Comparison of ENCODE assay signal across 21 cellular contexts in the genomic region with DNA sequence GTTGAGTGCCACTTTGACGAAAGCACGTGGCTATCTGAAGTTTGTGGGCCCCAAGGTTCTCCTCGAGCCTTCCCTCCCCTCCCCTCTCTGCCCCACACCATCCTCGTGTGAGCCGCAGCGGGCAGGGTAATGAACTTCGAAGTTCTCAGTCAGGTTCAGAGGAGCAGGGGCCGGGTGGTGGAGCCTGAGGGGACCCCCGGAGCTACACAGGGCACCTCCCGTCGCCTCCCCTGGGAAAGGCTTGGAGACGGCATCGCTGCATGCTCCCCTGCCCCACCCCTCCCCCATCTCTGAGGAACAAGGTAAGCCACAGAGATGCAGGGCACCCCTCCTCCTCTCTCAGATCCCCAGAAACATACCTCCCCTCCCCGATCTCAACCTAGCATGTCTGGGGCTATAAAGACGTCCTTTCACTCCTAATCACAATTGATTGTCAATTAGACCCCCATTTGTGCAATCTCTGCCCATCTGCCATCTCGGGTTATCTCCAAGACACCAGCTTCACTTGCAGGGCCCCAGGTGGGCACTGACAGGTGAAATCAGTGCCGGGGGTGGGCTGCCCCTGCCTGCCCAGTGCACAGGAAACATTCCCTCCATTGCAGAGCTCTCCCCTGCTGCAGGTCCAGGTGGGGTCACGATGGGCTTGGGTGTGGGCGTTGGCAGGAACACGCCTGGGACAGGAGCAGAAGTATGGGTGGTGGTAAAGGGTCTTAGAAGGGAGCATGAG. TPM values are rescaled to one million over a fixed set of nuclear protein-coding genes. Genes with fewer than 3 reads are reported as not detected.
A peak's percentile ranks its signal among the peaks of the same experiment; 100 is the strongest.
DNase-seq lines count a peak whose midpoint lies in the region; ATAC-seq and TF ChIP-seq lines count a peak whose summit lies in the region.
"Had no signal": no experiment of that assay in that cellular context is flagged by ENCODE, and none has a peak within 500 bp of the region (broad histone marks: within the 10 kb centered on the region; RNA-seq: fewer than 3 reads in every experiment).

No MANE protein-coding gene starts in this region.

- H3K9me2 ChIP-seq in SK-N-SH: no peaks in the 10 kb centered on the region

- no peak overlapping the region for H3K4ac ChIP-seq in neuronal stem cell (ENCODE audit: low read length)

- no peak overlapping the region for H3K23ac ChIP-seq in neuronal stem cell (ENCODE audit: low read depth, low read length, poor library complexity)

- DNase-seq in SK-N-SH: peak; percentile 30
- peak; percentile 33 for DNase-seq in D341Med (ENCODE audit: low spot score)
- no peak for DNase-seq in activated T-helper 1 cell treated with anti-CD3 and anti-CD28 coated beads, Interleukin-12 subunit alpha, Interleukin-12 subunit beta, Interleukin-2, Interleukin-4 antibody, amounts not matched to agents 30 ng/mL and 10 ng/mL and 1 ng/mL, durations not matched to agents 14 hours and 24 hours and 36 hours (ENCODE audit: low spot score)
- DNase-seq in neuronal stem cell (ENCODE audit: low spot score): no peak
- no peak for DNase-seq in CD4-positive, alpha-beta T cell
- DNase-seq in activated T-helper 2 cell treated with anti-CD3 and anti-CD28 coated beads, Interferon-gamma antibody, Interleukin-2, Interleukin-4, amounts not matched to agents 10 μg/mL and 5 μg/mL and 100 μg/mL, durations not matched to agents 14 hours and 24 hours and 36 hours (ENCODE audit: low spot score): no peak
- DNase-seq in KBM-7: no peak
- DNase-seq: COR-L47, MV-4-11, NCI-H1417 treated with DMSO at 0.1 percent for 48 hours, NCI-H2029, NCI-H2171 treated with DMSO at 0.1 percent for 48 hours, NCI-H510A, SHP77 treated with DMSO at 0.1 percent for 48 hours had no signal

- TF ChIP-seq RAD21 in SK-N-SH (IDR thresholded peaks at IDR 0.05; ENCODE audit: low read length): no peak

- H3K79me2 ChIP-seq in SK-N-SH (ENCODE audit: insufficient read depth): no peaks in the 10 kb centered on the region

- H3K36me3 ChIP-seq in SK-N-SH (replicated peaks in 1 of 2; ENCODE audit: control insufficient read depth in 1 of 2, insufficient read depth in 2 of 2, low read length in 1 of 2) (no peaks in the 10 kb centered on the region), neuronal stem cell (replicated peaks in 1 of 2; ENCODE audit: control insufficient read depth in 2 of 2, insufficient read depth in 2 of 2, low read length in 2 of 2) (no peaks in the 10 kb centered on the region)
- H3K36me3 ChIP-seq: BLaER1 treated with 17β-estradiol and CSF1 and Interleukin-3, amounts not matched to agents 10 nM and 100 nM; Peyer's patch had no signal

- CTCF ChIA-PET in SK-N-SH (lab: Yijun Ruan, JAX): interaction anchor here (1.0 to 2.5 kb wide), 3 partner anchors 53 to 220 kb away, joined by 3 to 8 read pairs (median 6); no protein-coding TSS in a partner anchor
- CTCF ChIA-PET in CD4-positive, alpha-beta T cell (lab: Charles Lee): no interaction called here

- H3K36me3 Mint-ChIP-seq in activated T-helper 1 cell treated with anti-CD3 and anti-CD28 coated beads, Interleukin-12 subunit alpha, Interleukin-12 subunit beta, Interleukin-2, Interleukin-4 antibody, amounts not matched to agents 30 ng/mL and 10 ng/mL and 1 ng/mL, durations not matched to agents 14 hours and 24 hours and 36 hours (ENCODE audit: low read depth): peaks cover 6% of the 10 kb centered on the region
- H3K36me3 Mint-ChIP-seq in CD4-positive, alpha-beta T cell (ENCODE audit: low read depth): no peaks in the 10 kb centered on the region
- peaks cover 6% of the 10 kb centered on the region for H3K36me3 Mint-ChIP-seq in activated T-helper 2 cell treated with anti-CD3 and anti-CD28 coated beads, Interferon-gamma antibody, Interleukin-2, Interleukin-4, amounts not matched to agents 10 μg/mL and 5 μg/mL and 100 μg/mL, durations not matched to agents 14 hours and 24 hours and 36 hours (ENCODE audit: low read depth)
- H3K36me3 Mint-ChIP-seq: IgD-negative memory B cell had no signal

- H3K27ac ChIP-seq in SK-N-SH (ENCODE audit: low read depth in 2 of 2, low read length in 1 of 2) (no peak overlapping the region), neuronal stem cell (replicated peaks; ENCODE audit: low read length) (no peak overlapping the region)
- H3K27ac ChIP-seq in CD4-positive, alpha-beta T cell (ENCODE audit: low read depth, low read length): no peak overlapping the region
- H3K27ac ChIP-seq: 22Rv1; BLaER1 treated with 17β-estradiol and CSF1 and Interleukin-3, amounts not matched to agents 10 nM and 100 nM; Peyer's patch had no signal

- 4% methylated on average over 17 of the region's 20 CpGs for whole genome bisulfite sequencing in SK-N-SH (ENCODE audit: low lambda C conversion rate)
- no CpG with 5 or more reads among the region's 20 CpGs for WGBS in neuronal stem cell (ENCODE audit: extremely low coverage in 2 of 2, insufficient read length in 2 of 2, insufficient replicate concordance in 1 of 2), 2 donors

- H2BK15ac ChIP-seq in neuronal stem cell (ENCODE audit: low read length): no peak overlapping the region

- POLR2A ChIA-PET in SK-N-SH (lab: Yijun Ruan, JAX): no interaction called here
- POLR2A ChIA-PET in CD4-positive, alpha-beta T cell (lab: Charles Lee): no interaction called here

- H3K14ac ChIP-seq in neuronal stem cell (ENCODE audit: low read length): peak overlapping the region; percentile 71

- no peaks in the 10 kb centered on the region for H3K4me1 Mint-ChIP-seq in activated T-helper 1 cell treated with anti-CD3 and anti-CD28 coated beads, Interleukin-12 subunit alpha, Interleukin-12 subunit beta, Interleukin-2, Interleukin-4 antibody, amounts not matched to agents 30 ng/mL and 10 ng/mL and 1 ng/mL, durations not matched to agents 14 hours and 24 hours and 36 hours (ENCODE audit: low read depth)
- H3K4me1 Mint-ChIP-seq in CD4-positive, alpha-beta T cell (ENCODE audit: low read depth): no peaks in the 10 kb centered on the region
- H3K4me1 Mint-ChIP-seq in activated T-helper 2 cell treated with anti-CD3 and anti-CD28 coated beads, Interferon-gamma antibody, Interleukin-2, Interleukin-4, amounts not matched to agents 10 μg/mL and 5 μg/mL and 100 μg/mL, durations not matched to agents 14 hours and 24 hours and 36 hours (ENCODE audit: low read depth): no peaks in the 10 kb centered on the region

- H4K20me1 ChIP-seq in SK-N-SH (ENCODE audit: insufficient read depth): no peaks in the 10 kb centered on the region

- no peak overlapping the region for H3K4me3 Mint-ChIP-seq in activated T-helper 1 cell treated with anti-CD3 and anti-CD28 coated beads, Interleukin-12 subunit alpha, Interleukin-12 subunit beta, Interleukin-2, Interleukin-4 antibody, amounts not matched to agents 30 ng/mL and 10 ng/mL and 1 ng/mL, durations not matched to agents 14 hours and 24 hours and 36 hours
- no peak overlapping the region for H3K4me3 Mint-ChIP-seq in CD4-positive, alpha-beta T cell
- no peak overlapping the region for H3K4me3 Mint-ChIP-seq in activated T-helper 2 cell treated with anti-CD3 and anti-CD28 coated beads, Interferon-gamma antibody, Interleukin-2, Interleukin-4, amounts not matched to agents 10 μg/mL and 5 μg/mL and 100 μg/mL, durations not matched to agents 14 hours and 24 hours and 36 hours (ENCODE audit: low read depth)

- H2AK5ac ChIP-seq in neuronal stem cell (ENCODE audit: low read depth, low read length): no peak overlapping the region

- peaks cover 81% of the 10 kb centered on the region for H3K27me3 ChIP-seq in SK-N-SH (ENCODE audit: insufficient read depth)
- peaks cover 65 to 96% (median 87%) of the 10 kb centered on the region in 3 experiments for H3K27me3 ChIP-seq in neuronal stem cell (ENCODE audit: control insufficient read depth in 3 of 3, insufficient read depth in 3 of 3, low read depth in 1 of 3, low read length in 3 of 3)
- peaks cover 80% of the 10 kb centered on the region for H3K27me3 ChIP-seq in CD4-positive, alpha-beta T cell (ENCODE audit: control insufficient read depth, insufficient read depth, low read length)

- peaks cover 29% of the 10 kb centered on the region for H3K27me3 Mint-ChIP-seq in activated T-helper 1 cell treated with anti-CD3 and anti-CD28 coated beads, Interleukin-12 subunit alpha, Interleukin-12 subunit beta, Interleukin-2, Interleukin-4 antibody, amounts not matched to agents 30 ng/mL and 10 ng/mL and 1 ng/mL, durations not matched to agents 14 hours and 24 hours and 36 hours (ENCODE audit: insufficient read depth)
- H3K27me3 Mint-ChIP-seq in CD4-positive, alpha-beta T cell: peaks cover 68% of the 10 kb centered on the region
- peaks cover 23% of the 10 kb centered on the region for H3K27me3 Mint-ChIP-seq in activated T-helper 2 cell treated with anti-CD3 and anti-CD28 coated beads, Interferon-gamma antibody, Interleukin-2, Interleukin-4, amounts not matched to agents 10 μg/mL and 5 μg/mL and 100 μg/mL, durations not matched to agents 14 hours and 24 hours and 36 hours (ENCODE audit: low read depth)

- H3K9ac ChIP-seq in SK-N-SH: no peak overlapping the region
- no peak overlapping the region for H3K9ac ChIP-seq in neuronal stem cell (ENCODE audit: low read depth, low read length, poor library complexity)
- H3K9ac ChIP-seq: BLaER1 treated with 17β-estradiol and CSF1 and Interleukin-3, amounts not matched to agents 10 nM and 100 nM had no signal

- no peak overlapping the region for H2BK5ac ChIP-seq in neuronal stem cell (ENCODE audit: low read length)

- intact Hi-C loops in activated T-helper 1 cell treated with anti-CD3 and anti-CD28 coated beads, Interleukin-12 subunit alpha, Interleukin-12 subunit beta, Interleukin-2, Interleukin-4 antibody, amounts not matched to agents 30 ng/mL and 10 ng/mL and 1 ng/mL, durations not matched to agents 14 hours and 24 hours and 36 hours (cut with micrococcal nuclease): loop anchor here (5.0 kb wide), 1 partner anchor 832 kb away; a partner anchor contains a TSS
- intact Hi-C loops in CD4-positive, alpha-beta T cell (cut with DNase I, micrococcal nuclease): no loop called here
- intact Hi-C loops in activated T-helper 2 cell treated with anti-CD3 and anti-CD28 coated beads, Interferon-gamma antibody, Interleukin-2, Interleukin-4, amounts not matched to agents 10 μg/mL and 5 μg/mL and 100 μg/mL, durations not matched to agents 14 hours and 24 hours and 36 hours (cut with micrococcal nuclease): no loop called here

- H3K4me2 ChIP-seq in SK-N-SH: no peak overlapping the region
- H3K4me2 ChIP-seq in neuronal stem cell (ENCODE audit: insufficient read depth, low read length, poor library complexity, severe bottlenecking): no peak overlapping the region
- H3K4me2 ChIP-seq: BLaER1 treated with 17β-estradiol and CSF1 and Interleukin-3, amounts not matched to agents 10 nM and 100 nM had no signal

- H3K4me1 ChIP-seq in SK-N-SH (ENCODE audit: control insufficient read depth in 1 of 2, insufficient read depth in 2 of 2, low read depth in 1 of 2, low read length in 1 of 2) (no peaks in the 10 kb centered on the region), neuronal stem cell (ENCODE audit: control insufficient read depth in 2 of 2, insufficient read depth in 1 of 2, low read depth in 1 of 2, low read length in 2 of 2) (no peaks in the 10 kb centered on the region)
- H3K4me1 ChIP-seq: BLaER1 treated with 17β-estradiol and CSF1 and Interleukin-3, amounts not matched to agents 10 nM and 100 nM had no signal

- no peak overlapping the region for H4K8ac ChIP-seq in neuronal stem cell (ENCODE audit: low read depth, low read length)

- peaks cover 3% of the 10 kb centered on the region for H3K9me3 Mint-ChIP-seq in activated T-helper 1 cell treated with anti-CD3 and anti-CD28 coated beads, Interleukin-12 subunit alpha, Interleukin-12 subunit beta, Interleukin-2, Interleukin-4 antibody, amounts not matched to agents 30 ng/mL and 10 ng/mL and 1 ng/mL, durations not matched to agents 14 hours and 24 hours and 36 hours
- H3K9me3 Mint-ChIP-seq in CD4-positive, alpha-beta T cell: no peaks in the 10 kb centered on the region
- H3K9me3 Mint-ChIP-seq in activated T-helper 2 cell treated with anti-CD3 and anti-CD28 coated beads, Interferon-gamma antibody, Interleukin-2, Interleukin-4, amounts not matched to agents 10 μg/mL and 5 μg/mL and 100 μg/mL, durations not matched to agents 14 hours and 24 hours and 36 hours: peaks cover 3% of the 10 kb centered on the region

- no peak for ATAC-seq in SK-N-SH treated with all-trans-retinoic acid at 6 μM for 48 hours
- no peak for ATAC-seq in CD4-positive, alpha-beta T cell (ENCODE audit: poor library complexity)
- ATAC-seq: GM12878 had no signal

- no peak for TF ChIP-seq EP300 in SK-N-SH (IDR thresholded peaks at IDR 0.05; ENCODE audit: borderline replicate concordance in 1 of 2, low read depth in 1 of 2, low read length in 1 of 2)

- in situ Hi-C loops in KBM-7 (cut with MboI; ENCODE audit: low pct_unique_long_range_greater_than_20kb, low sequenced_read_pairs): no loop called here

- H3K27ac Mint-ChIP-seq in activated T-helper 1 cell treated with anti-CD3 and anti-CD28 coated beads, Interleukin-12 subunit alpha, Interleukin-12 subunit beta, Interleukin-2, Interleukin-4 antibody, amounts not matched to agents 30 ng/mL and 10 ng/mL and 1 ng/mL, durations not matched to agents 14 hours and 24 hours and 36 hours: peak overlapping the region; percentile 4
- no peak overlapping the region for H3K27ac Mint-ChIP-seq in CD4-positive, alpha-beta T cell
- H3K27ac Mint-ChIP-seq in activated T-helper 2 cell treated with anti-CD3 and anti-CD28 coated beads, Interferon-gamma antibody, Interleukin-2, Interleukin-4, amounts not matched to agents 10 μg/mL and 5 μg/mL and 100 μg/mL, durations not matched to agents 14 hours and 24 hours and 36 hours: no peak overlapping the region

- no peak overlapping the region for H2BK12ac ChIP-seq in neuronal stem cell (ENCODE audit: low read length)

- H3F3A ChIP-seq in SK-N-SH (replicated peaks; ENCODE audit: insufficient read depth): no peaks in the 10 kb centered on the region

- H3K79me1 ChIP-seq in neuronal stem cell (ENCODE audit: low read depth, low read length): no peaks in the 10 kb centered on the region

- no peaks in the 10 kb centered on the region for H3K9me3 ChIP-seq in SK-N-SH
- H3K9me3 ChIP-seq in neuronal stem cell (replicated peaks in 1 of 2; ENCODE audit: control insufficient read depth in 2 of 2, insufficient read depth in 1 of 2, low read depth in 1 of 2, low read length in 2 of 2): peaks cover 0 to 9% of the 10 kb centered on the region in 2 donors
- H3K9me3 ChIP-seq in CD4-positive, alpha-beta T cell (ENCODE audit: control insufficient read depth, low read length): no peaks in the 10 kb centered on the region
- H3K9me3 ChIP-seq: Peyer's patch had no signal

- H2AFZ ChIP-seq in SK-N-SH (ENCODE audit: low read depth) (no peak overlapping the region), neuronal stem cell (ENCODE audit: low read length) (no peak overlapping the region)

- no peak overlapping the region for H4K91ac ChIP-seq in neuronal stem cell (ENCODE audit: low read depth, low read length, poor library complexity)

- H3K18ac ChIP-seq in neuronal stem cell (ENCODE audit: low read length): no peak overlapping the region

- no peak for TF ChIP-seq CTCF in SK-N-SH (IDR thresholded peaks at IDR 0.05)
- TF ChIP-seq CTCF in CD4-positive, alpha-beta T cell (IDR thresholded peaks at IDR 0.05): no peak

- H2BK120ac ChIP-seq in neuronal stem cell (ENCODE audit: low read depth, low read length): no peak overlapping the region

- H3K4me3 ChIP-seq in SK-N-SH (ENCODE audit: low read depth in 2 of 2, low read length in 1 of 2) (no peak overlapping the region), neuronal stem cell (ENCODE audit: low read length in 2 of 2) (no peak overlapping the region)
- H3K4me3 ChIP-seq: BLaER1 treated with 17β-estradiol and CSF1 and Interleukin-3, amounts not matched to agents 10 nM and 100 nM; GM12878; Peyer's patch had no signal

RNA-seq across cellular contexts. Expression of a gene that starts 3.0 kb away (rescaled TPM):
- not detected in 2 replicates for polyA plus RNA-seq in SK-N-SH (2012; rRNA removed)
- not detected in 2 replicates for polyA plus RNA-seq in SK-N-SH (2012; cell fraction: cytosol; rRNA removed)
- not detected in 2 replicates for polyA plus RNA-seq in SK-N-SH (2012; cell fraction: nucleus; rRNA removed)
- total RNA-seq in activated T-helper 1 cell treated with anti-CD3 and anti-CD28 coated beads, Interleukin-12 subunit alpha, Interleukin-12 subunit beta, Interleukin-2, Interleukin-4 antibody, amounts not matched to agents 30 ng/mL and 10 ng/mL and 1 ng/mL, durations not matched to agents 14 hours and 24 hours and 36 hours: not detected in 2 replicates
- not detected for polyA plus RNA-seq in neuronal stem cell (2013, experiment 1 of 2)
- not detected for polyA plus RNA-seq in neuronal stem cell (2013, experiment 2 of 2)
- total RNA-seq in CD4-positive, alpha-beta T cell: not detected
- not detected in 2 replicates for total RNA-seq in activated T-helper 2 cell treated with anti-CD3 and anti-CD28 coated beads, Interferon-gamma antibody, Interleukin-2, Interleukin-4, amounts not matched to agents 10 μg/mL and 5 μg/mL and 100 μg/mL, durations not matched to agents 14 hours and 24 hours and 36 hours
- total RNA-seq: GM12878, H4, Peyer's patch had no signal
- polyA plus RNA-seq: GM12878, IgD-negative memory B cell had no signal

Comparison
In these comparisons a context has a peak if more than half of its experiments do, and no peak if none do; other contexts are left out.
1. DNase-seq: peak in SK-N-SH (single experiment) and D341Med (single experiment); none in activated T-helper 1 cell treated with anti-CD3 and anti-CD28 coated beads, Interleukin-12 subunit alpha, Interleukin-12 subunit beta, Interleukin-2, Interleukin-4 antibody, amounts not matched to agents 30 ng/mL and 10 ng/mL and 1 ng/mL, durations not matched to agents 14 hours and 24 hours and 36 hours (single experiment), neuronal stem cell (single experiment), CD4-positive, alpha-beta T cell (0 of 10), activated T-helper 2 cell treated with anti-CD3 and anti-CD28 coated beads, Interferon-gamma antibody, Interleukin-2, Interleukin-4, amounts not matched to agents 10 μg/mL and 5 μg/mL and 100 μg/mL, durations not matched to agents 14 hours and 24 hours and 36 hours (single experiment) and KBM-7 (single experiment).